In genomic region chr14:65286443-65286842, GRCh38 we compare ENCODE assay signal across 10 cellular contexts.
DNase-seq lines count a peak whose midpoint lies in the region; FAIRE-seq and TF ChIP-seq lines count a peak whose summit lies in the region.
"Had no signal": no experiment of that assay in that cellular context is flagged by ENCODE, and none has a peak within 500 bp of the region (broad histone marks: within the 10 kb centered on the region; RNA-seq: fewer than 3 reads in every experiment).

No MANE protein-coding gene starts in this region.

- POLR2A ChIA-PET in CD4-positive, alpha-beta memory T cell (lab: Charles Lee; ENCODE audit: partially characterized antibody), result interaction anchor here (1.3 to 5.4 kb wide), 9 partner anchors 11 to 538 kb away, joined by 3 to 76 read pairs (median 8); partner anchors contain the start of genes FNTB and FUT8

- H3K36me3 ChIP-seq in CD4-positive, alpha-beta memory T cell (ENCODE audit: insufficient read depth, low read length), result no peaks in the 10 kb centered on the region
- H3K36me3 ChIP-seq in kidney (ENCODE audit: control insufficient read depth in 1 of 2, insufficient read depth in 2 of 2, low read length in 2 of 2) (no peaks in the 10 kb centered on the region), prostate gland (no peaks in the 10 kb centered on the region)
- H3K36me3 ChIP-seq in effector memory CD4-positive, alpha-beta T cell (ENCODE audit: control insufficient read depth, insufficient read depth, low read length), result no peaks in the 10 kb centered on the region

- peaks cover 66% of the 10 kb centered on the region for H3K4me1 ChIP-seq in CD4-positive, alpha-beta memory T cell (ENCODE audit: insufficient read depth, low read length)
- no peaks in the 10 kb centered on the region for H3K4me1 ChIP-seq in kidney (ENCODE audit: control insufficient read depth in 1 of 2, insufficient read depth in 1 of 2, low read depth in 1 of 2, low read length in 2 of 2)
- H3K4me1 ChIP-seq in effector memory CD4-positive, alpha-beta T cell (ENCODE audit: control insufficient read depth, insufficient read depth, low read length, poor library complexity, severe bottlenecking), result peaks cover 32% of the 10 kb centered on the region
- no peaks in the 10 kb centered on the region for H3K4me1 ChIP-seq in prostate gland (replicated peaks)

- no peak for FAIRE-seq in kidney (lab: Jason Lieb, UNC)
- FAIRE-seq: TTC549 had no signal

- 82% methylated on average over 8 of the region's 8 CpGs for WGBS in prostate gland

- peak overlapping the region; percentile 30 to 97 (median 92) for H3K27ac Mint-ChIP-seq in CD4-positive, alpha-beta memory T cell
- H3K27ac Mint-ChIP-seq in T-helper 1 cell treated with Interleukin-12 subunit alpha and Interleukin-12 subunit beta and Interleukin-4 antibody, amounts not matched to agents 30 μg/mL and 1 μg/mL, for 36 hours, result peak overlapping the region; percentile 95
- H3K27ac Mint-ChIP-seq: dendritic cell treated with granulocyte-macrophage colony-stimulating factor and Interleukin-4, amounts not matched to agents 40 ng/mL and 50 ng/mL, for 4 days had no signal

- no peaks in the 10 kb centered on the region for H3K27me3 ChIP-seq in CD4-positive, alpha-beta memory T cell (ENCODE audit: insufficient read depth, low read length)
- no peaks in the 10 kb centered on the region for H3K27me3 ChIP-seq in effector memory CD4-positive, alpha-beta T cell (replicated peaks; ENCODE audit: control insufficient read depth, insufficient read depth, low read length, poor library complexity, severe bottlenecking)
- H3K27me3 ChIP-seq in prostate gland (replicated peaks; ENCODE audit: insufficient read depth), result no peaks in the 10 kb centered on the region

- no peaks in the 10 kb centered on the region for H3K36me3 Mint-ChIP-seq in CD4-positive, alpha-beta memory T cell
- peaks cover 14% of the 10 kb centered on the region for H3K36me3 Mint-ChIP-seq in T-helper 1 cell treated with Interleukin-12 subunit alpha and Interleukin-12 subunit beta and Interleukin-4 antibody, amounts not matched to agents 30 μg/mL and 1 μg/mL, for 36 hours (ENCODE audit: low read depth)

- peak overlapping the region in 1 of 8 donors; percentile 21 for H3K4me3 Mint-ChIP-seq in CD4-positive, alpha-beta memory T cell
- no peak overlapping the region for H3K4me3 Mint-ChIP-seq in T-helper 1 cell treated with Interleukin-12 subunit alpha and Interleukin-12 subunit beta and Interleukin-4 antibody, amounts not matched to agents 30 μg/mL and 1 μg/mL, for 36 hours
- H3K4me3 Mint-ChIP-seq: dendritic cell treated with granulocyte-macrophage colony-stimulating factor and Interleukin-4, amounts not matched to agents 40 ng/mL and 50 ng/mL, for 4 days had no signal

- H3K4me1 Mint-ChIP-seq in CD4-positive, alpha-beta memory T cell, result peaks cover 52 to 82% (median 63%) of the 10 kb centered on the region in 4 donors
- peaks cover 70% of the 10 kb centered on the region for H3K4me1 Mint-ChIP-seq in T-helper 1 cell treated with Interleukin-12 subunit alpha and Interleukin-12 subunit beta and Interleukin-4 antibody, amounts not matched to agents 30 μg/mL and 1 μg/mL, for 36 hours (ENCODE audit: low read depth)

- no peak for TF ChIP-seq POLR2A in prostate gland (IDR thresholded peaks at IDR 0.05)

- H3K9me3 ChIP-seq in CD4-positive, alpha-beta memory T cell (ENCODE audit: control insufficient read depth in 1 of 2, low read length in 2 of 2), result no peaks in the 10 kb centered on the region
- no peaks in the 10 kb centered on the region for H3K9me3 ChIP-seq in kidney (ENCODE audit: control insufficient read depth in 1 of 2, low read length in 2 of 2)
- no peaks in the 10 kb centered on the region for H3K9me3 ChIP-seq in effector memory CD4-positive, alpha-beta T cell (ENCODE audit: control insufficient read depth, low read length)
- H3K9me3 ChIP-seq in prostate gland, result no peaks in the 10 kb centered on the region

- CTCF ChIA-PET in CD4-positive, alpha-beta memory T cell (lab: Charles Lee; ENCODE audit: partially characterized antibody), result interaction anchor here (0.8 to 1.9 kb wide), 6 partner anchors 42 to 671 kb away, joined by 3 to 7 read pairs (median 4); no protein-coding TSS in a partner anchor

- H3K9me3 Mint-ChIP-seq in CD4-positive, alpha-beta memory T cell, result no peaks in the 10 kb centered on the region
- H3K9me3 Mint-ChIP-seq in T-helper 1 cell treated with Interleukin-12 subunit alpha and Interleukin-12 subunit beta and Interleukin-4 antibody, amounts not matched to agents 30 μg/mL and 1 μg/mL, for 36 hours, result peaks cover 4% of the 10 kb centered on the region
- H3K9me3 Mint-ChIP-seq: dendritic cell treated with granulocyte-macrophage colony-stimulating factor and Interleukin-4, amounts not matched to agents 40 ng/mL and 50 ng/mL, for 4 days had no signal

- no peak overlapping the region for H3K27ac ChIP-seq in CD4-positive, alpha-beta memory T cell (ENCODE audit: low read depth, low read length)
- H3K27ac ChIP-seq in kidney (ENCODE audit: low read depth in 2 of 2, low read length in 2 of 2) (no peak overlapping the region), prostate gland (no peak overlapping the region)
- no peak overlapping the region for H3K27ac ChIP-seq in effector memory CD4-positive, alpha-beta T cell (ENCODE audit: insufficient read depth, low read length, poor library complexity, severe bottlenecking)

- no peak overlapping the region for H3K4me3 ChIP-seq in CD4-positive, alpha-beta memory T cell (ENCODE audit: low read length in 2 of 2)
- H3K4me3 ChIP-seq in kidney (ENCODE audit: low read length in 2 of 2), result no peak overlapping the region
- no peak overlapping the region for H3K4me3 ChIP-seq in effector memory CD4-positive, alpha-beta T cell (ENCODE audit: insufficient read depth, low read depth, low read length, poor library complexity, severe bottlenecking)
- no peak overlapping the region for H3K4me3 ChIP-seq in prostate gland

- peak; percentile 22 for TF ChIP-seq CTCF in GM20000 (IDR thresholded peaks at IDR 0.05; ENCODE audit: extremely low read depth, missing control alignments)
- peak; percentile 3 for TF ChIP-seq CTCF in kidney (IDR thresholded peaks at IDR 0.05; ENCODE audit: borderline replicate concordance, extremely low read depth, insufficient read depth)
- TF ChIP-seq CTCF in prostate gland (IDR thresholded peaks at IDR 0.05), result no peak

- H3K27me3 Mint-ChIP-seq in CD4-positive, alpha-beta memory T cell, result no peaks in the 10 kb centered on the region
- H3K27me3 Mint-ChIP-seq in T-helper 1 cell treated with Interleukin-12 subunit alpha and Interleukin-12 subunit beta and Interleukin-4 antibody, amounts not matched to agents 30 μg/mL and 1 μg/mL, for 36 hours (ENCODE audit: low read depth), result no peaks in the 10 kb centered on the region

- peak in 1 of 5 donors; percentile 17 for DNase-seq in CD4-positive, alpha-beta memory T cell
- DNase-seq in GM20000 (ENCODE audit: low spot score) (peak; percentile 66), kidney (no peak), A172 (ENCODE audit: low spot score) (no peak), NCI-H2029 treated with DMSO at 0.1 percent for 48 hours (lab: John Stamatoyannopoulos, UW) (no peak), prostate gland (ENCODE audit: low spot score) (no peak)
- DNase-seq in effector memory CD4-positive, alpha-beta T cell, result no peak

- H3K9ac ChIP-seq in kidney (ENCODE audit: low read length in 2 of 2), result no peak overlapping the region

- intact Hi-C loops in CD4-positive, alpha-beta memory T cell (cut with micrococcal nuclease), result loop anchor here (1.0 to 5.0 kb wide), 4 partner anchors 39 to 784 kb away; no protein-coding TSS in a partner anchor
- intact Hi-C loops in kidney (cut with DNase I), result no loop called here
- intact Hi-C loops in prostate gland (cut with DNase I), result no loop called here

Comparison
In these comparisons a context has a peak if more than half of its experiments do, and no peak if none do; other contexts are left out.
1. CTCF ChIP-seq: peak in GM20000 (single experiment) and kidney (single experiment); none in prostate gland (0 of 4).